Comparison of ENCODE assay signal across 9 cellular contexts in the genomic region with DNA sequence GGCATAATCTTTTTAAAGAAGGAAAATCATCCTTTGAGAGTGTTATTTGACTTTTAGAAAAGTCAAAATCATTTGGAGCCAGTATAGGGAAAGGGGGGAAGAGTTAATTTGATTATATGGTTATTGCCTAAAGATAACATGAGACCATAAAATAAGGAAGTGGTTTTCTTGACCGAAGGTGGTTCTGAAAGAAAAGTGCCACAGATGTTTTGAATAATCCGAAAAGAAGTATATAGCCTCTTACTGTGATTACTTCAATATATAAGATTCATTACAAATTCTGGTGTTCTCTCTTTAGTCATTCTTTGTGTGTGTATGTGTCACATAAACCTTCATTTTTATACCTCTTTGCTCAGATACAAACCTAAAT.
A peak's percentile ranks its signal among the peaks of the same experiment; 100 is the strongest.
DNase-seq lines count a peak whose midpoint lies in the region; ATAC-seq and TF ChIP-seq lines count a peak whose summit lies in the region.
"Had no signal": no experiment of that assay in that cellular context is flagged by ENCODE, and none has a peak within 500 bp of the region (broad histone marks: within the 10 kb centered on the region; RNA-seq: fewer than 3 reads in every experiment).

No MANE protein-coding gene starts in this region.

- H3K27ac Mint-ChIP-seq in T-helper 1 cell treated with Interleukin-12 subunit alpha and Interleukin-12 subunit beta and Interleukin-4 antibody, amounts not matched to agents 30 μg/mL and 1 μg/mL, for 36 hours = peak overlapping the region; percentile 99
- peak overlapping the region; percentile 98 for H3K27ac Mint-ChIP-seq in stimulated activated effector memory CD8-positive, alpha-beta T cell treated with anti-CD3 and anti-CD28 coated beads, Interleukin-12 subunit alpha, Interleukin-12 subunit beta, amount 100 ng/mL, for 72 hours

- H3K9me3 Mint-ChIP-seq in T-helper 1 cell treated with Interleukin-12 subunit alpha and Interleukin-12 subunit beta and Interleukin-4 antibody, amounts not matched to agents 30 μg/mL and 1 μg/mL, for 36 hours = no peaks in the 10 kb centered on the region
- no peaks in the 10 kb centered on the region for H3K9me3 Mint-ChIP-seq in stimulated activated effector memory CD8-positive, alpha-beta T cell treated with anti-CD3 and anti-CD28 coated beads, Interleukin-12 subunit alpha, Interleukin-12 subunit beta, amount 100 ng/mL, for 72 hours

- H3K4me3 Mint-ChIP-seq in T-helper 1 cell treated with Interleukin-12 subunit alpha and Interleukin-12 subunit beta and Interleukin-4 antibody, amounts not matched to agents 30 μg/mL and 1 μg/mL, for 36 hours = peak overlapping the region; percentile 96
- H3K4me3 Mint-ChIP-seq in stimulated activated effector memory CD8-positive, alpha-beta T cell treated with anti-CD3 and anti-CD28 coated beads, Interleukin-12 subunit alpha, Interleukin-12 subunit beta, amount 100 ng/mL, for 72 hours = peak overlapping the region; percentile 93

- peak overlapping the region; percentile 95 for H3K4me3 ChIP-seq in SU-DHL-6 (ENCODE audit: insufficient read depth, low read length, poor library complexity, severe bottlenecking)
- H3K4me3 ChIP-seq in foreskin fibroblast (ENCODE audit: low read depth in 1 of 2, low read length in 2 of 2) = peak overlapping the region; percentile 72 to 82

- peaks cover 40% of the 10 kb centered on the region for H3K36me3 ChIP-seq in SU-DHL-6 (ENCODE audit: low read length)

- peaks cover 31% of the 10 kb centered on the region for H3K36me3 Mint-ChIP-seq in T-helper 1 cell treated with Interleukin-12 subunit alpha and Interleukin-12 subunit beta and Interleukin-4 antibody, amounts not matched to agents 30 μg/mL and 1 μg/mL, for 36 hours (ENCODE audit: low read depth)
- peaks cover 75% of the 10 kb centered on the region for H3K36me3 Mint-ChIP-seq in stimulated activated effector memory CD8-positive, alpha-beta T cell treated with anti-CD3 and anti-CD28 coated beads, Interleukin-12 subunit alpha, Interleukin-12 subunit beta, amount 100 ng/mL, for 72 hours

- H3K9ac ChIP-seq in SU-DHL-6 (ENCODE audit: low read length) = peak overlapping the region; percentile 80

- no peaks in the 10 kb centered on the region for H3K9me2 ChIP-seq in SU-DHL-6 (replicated peaks; ENCODE audit: insufficient read depth, low read length)

- TF ChIP-seq CTCF in SU-DHL-6 (IDR thresholded peaks at IDR 0.05; ENCODE audit: insufficient read depth, low read length, poor library complexity, severe bottlenecking) (no peak), foreskin fibroblast (IDR thresholded peaks at IDR 0.05; ENCODE audit: low read depth, low read length) (no peak)

- H3K9me3 ChIP-seq in SU-DHL-6 (ENCODE audit: insufficient read depth, low read length) = no peaks in the 10 kb centered on the region

- peaks cover 56% of the 10 kb centered on the region for H3K79me2 ChIP-seq in SU-DHL-6 (ENCODE audit: insufficient read depth, low read length)

- no peaks in the 10 kb centered on the region for H4K20me1 ChIP-seq in SU-DHL-6 (ENCODE audit: low read depth, low read length)

- H3K4me1 Mint-ChIP-seq in T-helper 1 cell treated with Interleukin-12 subunit alpha and Interleukin-12 subunit beta and Interleukin-4 antibody, amounts not matched to agents 30 μg/mL and 1 μg/mL, for 36 hours (ENCODE audit: low read depth) = peaks cover 47% of the 10 kb centered on the region
- peaks cover 30% of the 10 kb centered on the region for H3K4me1 Mint-ChIP-seq in stimulated activated effector memory CD8-positive, alpha-beta T cell treated with anti-CD3 and anti-CD28 coated beads, Interleukin-12 subunit alpha, Interleukin-12 subunit beta, amount 100 ng/mL, for 72 hours

- H2AFZ ChIP-seq in SU-DHL-6 (ENCODE audit: low read depth, low read length, severe bottlenecking) = no peak overlapping the region

- DNase-seq in T-helper 1 cell = no peak
- DNase-seq in foreskin fibroblast = no peak
- no peak for DNase-seq in stimulated activated effector memory CD8-positive, alpha-beta T cell treated with anti-CD3 and anti-CD28 coated beads, Interleukin-12 subunit alpha, Interleukin-12 subunit beta, amount 100 ng/mL, for 72 hours (ENCODE audit: low spot score in 2 of 2)
- no peak for DNase-seq in substantia nigra (lab: John Stamatoyannopoulos, UW)
- DNase-seq in activated effector memory CD4-positive, alpha-beta T cell treated with anti-CD3 and anti-CD28 coated beads, Interleukin-2, amount 50 U/mL, for 16 hours = no peak
- DNase-seq: activated CD4-positive, alpha-beta T cell treated with anti-CD3 and anti-CD28 coated beads, Interleukin-2, amount 50 U/mL, for 1 hour had no signal

- peaks cover 2% of the 10 kb centered on the region; the same call in 1 of the 2 replicates for H3F3A ChIP-seq in SU-DHL-6 (ENCODE audit: insufficient read depth)

- H3K4me2 ChIP-seq in SU-DHL-6 (ENCODE audit: low read depth, low read length, poor library complexity, severe bottlenecking) = peak overlapping the region; percentile 76

- H3K27me3 Mint-ChIP-seq in T-helper 1 cell treated with Interleukin-12 subunit alpha and Interleukin-12 subunit beta and Interleukin-4 antibody, amounts not matched to agents 30 μg/mL and 1 μg/mL, for 36 hours (ENCODE audit: low read depth) = no peaks in the 10 kb centered on the region

- no peak overlapping the region for H3K27ac ChIP-seq in SU-DHL-6 (ENCODE audit: low read depth, low read length)
- H3K27ac ChIP-seq in substantia nigra (ENCODE audit: low read depth, low read length, poor library complexity, severe bottlenecking) = no peak overlapping the region

- H3K27me3 ChIP-seq in SU-DHL-6 (ENCODE audit: low read length) = no peaks in the 10 kb centered on the region

- ATAC-seq in stimulated activated effector memory CD8-positive, alpha-beta T cell treated with anti-CD3 and anti-CD28 coated beads, Interleukin-12 subunit alpha, Interleukin-12 subunit beta, amount 100 ng/mL, for 72 hours = no peak
- no peak for ATAC-seq in GM18867 (IDR thresholded peaks at IDR 0.05; ENCODE audit: unreplicated experiment)
